In the genomic region with DNA sequence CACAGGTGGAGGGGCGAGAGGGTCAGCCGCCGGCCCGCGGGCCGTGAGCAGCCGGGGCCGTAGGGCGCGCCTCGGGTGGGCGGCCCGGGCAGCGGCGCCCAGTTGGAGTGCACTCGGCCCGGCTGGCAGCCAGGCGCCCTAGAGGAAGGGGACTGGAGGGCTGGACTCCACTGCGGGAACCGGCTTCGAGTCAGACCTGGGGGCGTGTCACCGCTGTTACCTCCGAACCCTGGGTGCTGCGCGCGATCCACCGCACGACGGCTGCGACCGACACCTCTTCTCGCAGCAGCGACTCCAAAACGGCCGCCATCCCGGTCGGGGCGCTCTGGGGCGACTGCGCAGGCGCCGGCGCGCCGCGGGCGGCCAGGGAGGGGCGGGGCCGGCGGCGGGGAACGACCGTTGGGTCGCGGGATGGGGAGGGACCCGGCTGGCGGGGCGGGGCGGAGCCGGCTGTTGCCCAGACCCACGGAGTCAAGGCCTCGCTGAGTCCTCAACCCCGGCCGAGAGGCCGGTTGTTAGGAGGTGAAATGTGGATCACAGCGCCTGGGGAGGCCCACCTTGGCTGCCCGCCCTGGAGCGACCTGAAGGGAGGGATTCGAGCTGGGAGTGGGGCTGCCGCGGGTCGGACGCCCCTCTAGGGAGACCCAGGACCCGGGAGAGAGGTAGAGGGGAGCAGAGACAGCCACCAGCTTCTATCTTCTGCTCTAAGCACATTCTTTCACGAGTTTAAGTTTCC, we compare ENCODE assay signal across 8 cellular contexts. TPM values are rescaled to one million over a fixed set of nuclear protein-coding genes. Genes with fewer than 3 reads are reported as not detected.
DNase-seq lines count a peak whose midpoint lies in the region; ATAC-seq, FAIRE-seq and TF ChIP-seq lines count a peak whose summit lies in the region.

A gene with protein sequence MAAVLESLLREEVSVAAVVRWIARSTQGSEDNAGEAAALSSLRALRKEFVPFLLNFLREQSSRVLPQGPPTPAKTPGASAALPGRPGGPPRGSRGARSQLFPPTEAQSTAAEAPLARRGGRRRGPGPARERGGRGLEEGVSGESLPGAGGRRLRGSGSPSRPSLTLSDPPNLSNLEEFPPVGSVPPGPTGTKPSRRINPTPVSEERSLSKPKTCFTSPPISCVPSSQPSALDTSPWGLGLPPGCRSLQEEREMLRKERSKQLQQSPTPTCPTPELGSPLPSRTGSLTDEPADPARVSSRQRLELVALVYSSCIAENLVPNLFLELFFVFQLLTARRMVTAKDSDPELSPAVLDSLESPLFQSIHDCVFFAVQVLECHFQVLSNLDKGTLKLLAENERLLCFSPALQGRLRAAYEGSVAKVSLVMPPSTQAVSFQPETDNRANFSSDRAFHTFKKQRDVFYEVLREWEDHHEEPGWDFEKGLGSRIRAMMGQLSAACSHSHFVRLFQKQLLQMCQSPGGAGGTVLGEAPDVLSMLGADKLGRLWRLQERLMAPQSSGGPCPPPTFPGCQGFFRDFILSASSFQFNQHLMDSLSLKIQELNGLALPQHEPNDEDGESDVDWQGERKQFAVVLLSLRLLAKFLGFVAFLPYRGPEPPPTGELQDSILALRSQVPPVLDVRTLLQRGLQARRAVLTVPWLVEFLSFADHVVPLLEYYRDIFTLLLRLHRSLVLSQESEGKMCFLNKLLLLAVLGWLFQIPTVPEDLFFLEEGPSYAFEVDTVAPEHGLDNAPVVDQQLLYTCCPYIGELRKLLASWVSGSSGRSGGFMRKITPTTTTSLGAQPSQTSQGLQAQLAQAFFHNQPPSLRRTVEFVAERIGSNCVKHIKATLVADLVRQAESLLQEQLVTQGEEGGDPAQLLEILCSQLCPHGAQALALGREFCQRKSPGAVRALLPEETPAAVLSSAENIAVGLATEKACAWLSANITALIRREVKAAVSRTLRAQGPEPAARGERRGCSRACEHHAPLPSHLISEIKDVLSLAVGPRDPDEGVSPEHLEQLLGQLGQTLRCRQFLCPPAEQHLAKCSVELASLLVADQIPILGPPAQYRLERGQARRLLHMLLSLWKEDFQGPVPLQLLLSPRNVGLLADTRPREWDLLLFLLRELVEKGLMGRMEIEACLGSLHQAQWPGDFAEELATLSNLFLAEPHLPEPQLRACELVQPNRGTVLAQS (minus strand): TSS at position 336 of the 736 bp plus-strand sequence. CDS start 26 bp downstream, at position 310.

- H4K20me1 ChIP-seq in H1 (replicated peaks in 1 of 2; ENCODE audit: control insufficient read depth in 1 of 2, insufficient read depth in 2 of 2, low read length in 2 of 2) = peaks cover 6 to 11% of the 10 kb centered on the region in 2 experiments

- POLR2A ChIA-PET in H1 (lab: Charles Lee; ENCODE audit: partially characterized antibody) = interaction anchor here (0.6 to 1.1 kb wide), 3 partner anchors 26 to 348 kb away, joined by 3 to 5 read pairs (median 3); no protein-coding TSS in a partner anchor

- CTCF ChIA-PET in H1 (lab: Charles Lee; ENCODE audit: partially characterized antibody) = interaction anchor here (0.7 to 5.5 kb wide), 6 partner anchors 12 to 189 kb away, joined by 3 to 28 read pairs (median 5); no protein-coding TSS in a partner anchor

- H2BK12ac ChIP-seq in H1 (ENCODE audit: low read depth, low read length) (no peak within 1 kb of the TSS), mesenchymal stem cell (ENCODE audit: low read length in 2 of 2) (peak within 1 kb of the TSS in 1 of 2 experiments; percentile 80)

- H2AFZ ChIP-seq in H1 (ENCODE audit: low read length) (peak within 1 kb of the TSS; percentile 89; the same call in 1 of the 2 replicates), mesenchymal stem cell (ENCODE audit: low read depth, low read length) (peak within 1 kb of the TSS; percentile 92)

- H3K27me3 ChIP-seq in H1 (replicated peaks in 1 of 4; ENCODE audit: control insufficient read depth in 3 of 4, extremely low read depth in 1 of 4, insufficient read depth in 3 of 4, low read length in 3 of 4) (peaks cover 0 to 3% (median 1%) of the 10 kb centered on the region in 4 experiments; a peak in 2 of 7 replicates), mesenchymal stem cell (ENCODE audit: control insufficient read depth in 1 of 2, insufficient read depth in 1 of 2, low read length in 2 of 2) (no peaks in the 10 kb centered on the region)

- TF ChIP-seq CTCF in H1 (IDR thresholded peaks at IDR 0.05; ENCODE audit: control extremely low read depth in 1 of 3, insufficient read depth in 1 of 3, low read depth in 1 of 3, low read length in 3 of 3) = no peak

- H2AK5ac ChIP-seq in H1 (ENCODE audit: low read depth, low read length) (no peak within 1 kb of the TSS), mesenchymal stem cell (ENCODE audit: low read length, severe bottlenecking) (peak within 1 kb of the TSS; percentile 10)

- peaks cover 2 to 17% (median 5%) of the 10 kb centered on the region in 4 experiments; a peak in 7 of 8 replicates for H3K36me3 ChIP-seq in H1 (ENCODE audit: control insufficient read depth in 2 of 4, insufficient read depth in 4 of 4, low read length in 3 of 4)
- peaks cover 33 to 36% of the 10 kb centered on the region in 2 experiments for H3K36me3 ChIP-seq in mesenchymal stem cell (ENCODE audit: control insufficient read depth in 1 of 2, insufficient read depth in 2 of 2, low read depth in 1 of 2, low read length in 2 of 2)

- no peak within 1 kb of the TSS for H2BK120ac ChIP-seq in H1 (replicated peaks; ENCODE audit: low read depth, low read length)
- no peak within 1 kb of the TSS for H2BK120ac ChIP-seq in mesenchymal stem cell (ENCODE audit: low read depth, low read length)

- peaks cover 7% of the 10 kb centered on the region; the same call in 1 of the 2 replicates for H3K23me2 ChIP-seq in H1 (ENCODE audit: low read depth, low read length)

- TF ChIP-seq RAD21 in H1 (IDR thresholded peaks at IDR 0.05 in 1 of 2, conservative IDR thresholded peaks at IDR 0.05 in 1 of 2; ENCODE audit: low read depth in 2 of 2, low read length in 2 of 2) = no peak

- DNase-seq in CD1c-positive myeloid dendritic cell (ENCODE audit: extremely low spot score) (peak; percentile 94), HK-2 (ENCODE audit: unreplicated experiment) (peak; percentile 86), NOMO-1 treated with DMSO at 0.1 percent for 48 hours (lab: John Stamatoyannopoulos, UW; ENCODE audit: unreplicated experiment) (peak; percentile 81), H1 (ENCODE audit: low read depth in 1 of 2, low spot score in 2 of 2) (peak; percentile 29 to 95), mesenchymal stem cell (peak; percentile 85)
- peak; percentile 78 to 87 for DNase-seq in activated CD8-positive, alpha-beta memory T cell treated with anti-CD3 and anti-CD28 coated beads for 4 hours (ENCODE audit: low read depth in 2 of 2)
- DNase-seq in stimulated activated CD8-positive, alpha-beta memory T cell treated with anti-CD3 and anti-CD28 coated beads, Interleukin-12 subunit alpha, Interleukin-12 subunit beta, amount 100 ng/mL, for 1 hour (ENCODE audit: low read depth) = peak; percentile 86

- no peak for FAIRE-seq in H1 (lab: Jason Lieb, UNC)

- H3K79me1 ChIP-seq in H1 (ENCODE audit: low read depth, low read length) (no peaks in the 10 kb centered on the region; the same call in 1 of the 2 replicates), mesenchymal stem cell (replicated peaks; ENCODE audit: low read length, poor library complexity, severe bottlenecking) (peaks cover 39% of the 10 kb centered on the region)

- H3K18ac ChIP-seq in H1 (ENCODE audit: extremely low read depth, low read length) (peak within 1 kb of the TSS; percentile 71), mesenchymal stem cell (ENCODE audit: low read depth in 1 of 2, low read length in 2 of 2) (peak within 1 kb of the TSS; percentile 79 to 92)

- H3K4me1 ChIP-seq in H1 (replicated peaks in 1 of 4; ENCODE audit: control insufficient read depth in 3 of 4, insufficient read depth in 4 of 4, low read length in 3 of 4) = peaks cover 0 to 7% (median 1%) of the 10 kb centered on the region in 4 experiments; a peak in 4 of 7 replicates
- peaks cover 12% of the 10 kb centered on the region for H3K4me1 ChIP-seq in mesenchymal stem cell (ENCODE audit: control insufficient read depth, insufficient read depth, low read depth, low read length)

- 5% methylated on average over 31 of the region's 76 CpGs; no CpG with 5 or more reads in 1 of the 2 experiments for WGBS in H1 (ENCODE audit: extremely low coverage in 1 of 2, insufficient coverage in 1 of 2, insufficient read length in 1 of 2, insufficient replicate concordance in 2 of 2, low coverage in 1 of 2, low lambda C conversion rate in 2 of 2, missing lambda C conversion rate in 1 of 2), 2 experiments
- WGBS in mesenchymal stem cell = under 1% methylated on average over 59 of the region's 76 CpGs

- H3K4me2 ChIP-seq in H1 (ENCODE audit: insufficient read depth in 1 of 2, low read depth in 2 of 2, low read length in 2 of 2) = peak within 1 kb of the TSS; percentile 78 to 79
- peak within 1 kb of the TSS; percentile 97 for H3K4me2 ChIP-seq in mesenchymal stem cell (ENCODE audit: low read length, poor library complexity, severe bottlenecking)

- H3K9ac ChIP-seq in H1 (replicated peaks in 1 of 4; ENCODE audit: extremely low read depth in 1 of 4, low read depth in 3 of 4, low read length in 3 of 4) (peak within 1 kb of the TSS; percentile 24 to 70 (median 64); a peak in 6 of 7 replicates), mesenchymal stem cell (ENCODE audit: low read length) (peak within 1 kb of the TSS; percentile 96)

- H2BK5ac ChIP-seq in H1 (ENCODE audit: low read depth, low read length) (peak within 1 kb of the TSS; percentile 78; the same call in 1 of the 2 replicates), mesenchymal stem cell (ENCODE audit: low read depth, low read length, poor library complexity, severe bottlenecking) (peak within 1 kb of the TSS; percentile 81)

- TF ChIP-seq EP300 in H1 (IDR thresholded peaks at IDR 0.05; ENCODE audit: borderline replicate concordance in 1 of 2, low read depth in 2 of 2, low read length in 2 of 2) = no peak

- peak; percentile 29 to 55 for TF ChIP-seq POLR2A in H1 (IDR thresholded peaks at IDR 0.05; ENCODE audit: control extremely low read depth in 1 of 2, low read depth in 2 of 2, low read length in 2 of 2)

- H4K91ac ChIP-seq in H1 (replicated peaks; ENCODE audit: insufficient read length, low read length) = no peak within 1 kb of the TSS
- H4K91ac ChIP-seq in mesenchymal stem cell (ENCODE audit: low read length) = peak within 1 kb of the TSS; percentile 88

- peak within 1 kb of the TSS; percentile 40 for H3K56ac ChIP-seq in H1 (replicated peaks; ENCODE audit: insufficient read length, low read depth, low read length)

- peak; percentile 92 for ATAC-seq in GM19438 (IDR thresholded peaks at IDR 0.05; ENCODE audit: low read depth, unreplicated experiment)

- H2BK15ac ChIP-seq in H1 (ENCODE audit: low read length) (no peak within 1 kb of the TSS), mesenchymal stem cell (ENCODE audit: low read depth, poor library complexity, severe bottlenecking) (peak within 1 kb of the TSS; percentile 3)

- H3K23ac ChIP-seq in H1 (ENCODE audit: insufficient read length) (no peak within 1 kb of the TSS), mesenchymal stem cell (ENCODE audit: low read length in 2 of 2) (peak within 1 kb of the TSS in 1 of 2 experiments; percentile 89)

- H4K5ac ChIP-seq in H1 (ENCODE audit: insufficient read length, low read depth, low read length) = peak within 1 kb of the TSS; percentile 88

- H3K14ac ChIP-seq in H1 (ENCODE audit: insufficient read length) = no peak within 1 kb of the TSS
- H3K14ac ChIP-seq in mesenchymal stem cell (ENCODE audit: low read length in 2 of 2) = peak within 1 kb of the TSS in 1 of 2 experiments; percentile 85

- H4K8ac ChIP-seq in H1 (ENCODE audit: extremely low read depth, insufficient read depth, low read length) = peak within 1 kb of the TSS; percentile 92
- H4K8ac ChIP-seq in mesenchymal stem cell (ENCODE audit: low read length) = peak within 1 kb of the TSS; percentile 99

- H3K4me3 ChIP-seq in H1 (ENCODE audit: extremely low read depth in 1 of 4, insufficient read depth in 2 of 4, low read depth in 3 of 4, low read length in 4 of 4) (peak within 1 kb of the TSS; percentile 79 to 84 (median 81)), mesenchymal stem cell (ENCODE audit: insufficient read depth in 1 of 2, low read depth in 1 of 2, low read length in 2 of 2) (peak within 1 kb of the TSS; percentile 85 to 90)

- H2BK20ac ChIP-seq in H1 (ENCODE audit: low read length) = no peak within 1 kb of the TSS

- H3K79me2 ChIP-seq in H1 (ENCODE audit: control insufficient read depth in 1 of 2, insufficient read depth in 2 of 2, low read length in 2 of 2) = no peaks in the 10 kb centered on the region

- H3K9me3 ChIP-seq in H1 (ENCODE audit: insufficient read depth in 2 of 2, low read depth in 1 of 2, low read length in 1 of 2) = no peaks in the 10 kb centered on the region
- no peaks in the 10 kb centered on the region for H3K9me3 ChIP-seq in mesenchymal stem cell (ENCODE audit: control insufficient read depth, low read length)

- H3K4ac ChIP-seq in H1 (replicated peaks; ENCODE audit: insufficient read length, low read depth, low read length) (no peak within 1 kb of the TSS), mesenchymal stem cell (ENCODE audit: low read depth in 1 of 2, low read length in 2 of 2) (peak within 1 kb of the TSS; percentile 84 to 89)

- H3K27ac ChIP-seq in H1 (ENCODE audit: low read depth, low read length) (no peak within 1 kb of the TSS), mesenchymal stem cell (ENCODE audit: low read length, poor library complexity, severe bottlenecking) (peak within 1 kb of the TSS; percentile 90)

RNA-seq across cellular contexts. Expression of the gene that starts here (rescaled TPM):
- total RNA-seq in H1 (2021; fragmentation: NEBNext Ultra II Directional; extraction: Animal tissue kit (Norgen Biotek cat#: 25700)) = 15.0 and 18.6 TPM in 2 replicates
- polyA plus RNA-seq in H1 (2011; rRNA removed) = 4.5 and 6.1 TPM in 2 replicates
- 7.0 TPM for polyA plus RNA-seq in H1 (2011; cell fraction: cytosol; rRNA removed)
- 21.7 TPM for polyA plus RNA-seq in H1 (2011; cell fraction: nucleus; rRNA removed)
- 10.3 to 12.1 TPM (median 10.6 TPM) in 4 replicates for polyA plus RNA-seq in H1 (2012, experiment 1 of 2)
- 7.9 TPM for polyA plus RNA-seq in H1 (2012, experiment 2 of 2)
- 6.4 TPM for polyA plus RNA-seq in H1 (2013, experiment 1 of 2)
- 6.6 TPM for polyA plus RNA-seq in H1 (2013, experiment 2 of 2)
- 4.4 and 5.5 TPM in 2 replicates for polyA minus RNA-seq in H1 (2011; rRNA and poly(A)+ RNA removed)
- 4.6 TPM for polyA minus RNA-seq in H1 (2011; cell fraction: cytosol; rRNA and poly(A)+ RNA removed)
- 13.6 TPM for polyA minus RNA-seq in H1 (2011; cell fraction: nucleus; rRNA and poly(A)+ RNA removed)
- polyA plus RNA-seq in mesenchymal stem cell (2013, experiment 1 of 2) = 3.7 TPM
- 3.5 TPM for polyA plus RNA-seq in mesenchymal stem cell (2013, experiment 2 of 2)
